Comparison of ENCODE assay signal across 8 cellular contexts in genomic region chr6:14074723-14075503, GRCh38. TPM values are rescaled to one million over a fixed set of nuclear protein-coding genes. Genes with fewer than 3 reads are reported as not detected.
A peak's percentile ranks its signal among the peaks of the same experiment; 100 is the strongest.
DNase-seq lines count a peak whose midpoint lies in the region; ATAC-seq and TF ChIP-seq lines count a peak whose summit lies in the region.

No MANE protein-coding gene starts in this region.

- H3K4me1 ChIP-seq in colonic mucosa = no peaks in the 10 kb centered on the region

- peaks cover 1% of the 10 kb centered on the region for H3K27me3 Mint-ChIP-seq in mesothelial cell of epicardium (ENCODE audit: low read depth)

- intact Hi-C loops in colonic mucosa (cut with DNase I) = no loop called here

- peaks cover 24% of the 10 kb centered on the region for H3K4me1 Mint-ChIP-seq in mesothelial cell of epicardium

- H3K9ac ChIP-seq in colonic mucosa (ENCODE audit: low read depth in 2 of 2, low read length in 2 of 2) = peak overlapping the region; percentile 39 to 52

- no peaks in the 10 kb centered on the region for H3K36me3 ChIP-seq in colonic mucosa

- DNase-seq in NOMO-1 treated with DMSO at 0.1 percent for 48 hours (lab: John Stamatoyannopoulos, UW; ENCODE audit: unreplicated experiment) (peak; percentile 25), NOMO-1 treated with dmso at 0.1 percent for 144 hours (lab: John Stamatoyannopoulos, UW; ENCODE audit: unreplicated experiment) (no peak), OCI-M1 (lab: John Stamatoyannopoulos, UW) (peak; percentile 85), colonic mucosa (no peak), mesothelial cell of epicardium (ENCODE audit: low spot score in 2 of 2, unreplicated experiment in 2 of 2) (no peak)
- DNase-seq in activated effector memory CD4-positive, alpha-beta T cell treated with Interleukin-2 at 50 U/mL for 16 hours = no peak

- no peaks in the 10 kb centered on the region for H3K9me3 Mint-ChIP-seq in mesothelial cell of epicardium

- TF ChIP-seq CTCF in colonic mucosa (IDR thresholded peaks at IDR 0.05) (no peak), mesothelial cell of epicardium (IDR thresholded peaks at IDR 0.05; ENCODE audit: unreplicated experiment) (no peak)

- H3K9me3 ChIP-seq in colonic mucosa = no peaks in the 10 kb centered on the region

- no peaks in the 10 kb centered on the region for H3K36me3 Mint-ChIP-seq in mesothelial cell of epicardium

- peak overlapping the region; percentile 44 for H3K27ac ChIP-seq in colonic mucosa

- no peaks in the 10 kb centered on the region for H3K27me3 ChIP-seq in colonic mucosa

- peak; percentile 54 for ATAC-seq in HG02610 (IDR thresholded peaks at IDR 0.05; ENCODE audit: unreplicated experiment)
- ATAC-seq in HG03097 (IDR thresholded peaks at IDR 0.05; ENCODE audit: low FRiP score, unreplicated experiment) = no peak

- H3K4me3 Mint-ChIP-seq in mesothelial cell of epicardium = peak overlapping the region; percentile 11

- H3K27ac Mint-ChIP-seq in mesothelial cell of epicardium = peak overlapping the region; percentile 96

- H3K4me3 ChIP-seq in colonic mucosa = peak overlapping the region; percentile 22

RNA-seq across cellular contexts. Expression of gene CD83, which starts 42.7 kb away (rescaled TPM):
- total RNA-seq in colonic mucosa (1 to 10 TPM; 2.8 TPM), mesothelial cell of epicardium (6.7 to 7.4 TPM (median 7.2 TPM) in 3 replicates)

Comparison
In these comparisons a context has a peak if more than half of its experiments do, and no peak if none do; other contexts are left out.
1. DNase-seq: peak in NOMO-1 treated with DMSO at 0.1 percent for 48 hours (single experiment) and OCI-M1 (single experiment); none in NOMO-1 treated with dmso at 0.1 percent for 144 hours (single experiment), colonic mucosa (single experiment), mesothelial cell of epicardium (0 of 2) and activated effector memory CD4-positive, alpha-beta T cell treated with Interleukin-2 at 50 U/mL for 16 hours (single experiment).